In the genomic region with DNA sequence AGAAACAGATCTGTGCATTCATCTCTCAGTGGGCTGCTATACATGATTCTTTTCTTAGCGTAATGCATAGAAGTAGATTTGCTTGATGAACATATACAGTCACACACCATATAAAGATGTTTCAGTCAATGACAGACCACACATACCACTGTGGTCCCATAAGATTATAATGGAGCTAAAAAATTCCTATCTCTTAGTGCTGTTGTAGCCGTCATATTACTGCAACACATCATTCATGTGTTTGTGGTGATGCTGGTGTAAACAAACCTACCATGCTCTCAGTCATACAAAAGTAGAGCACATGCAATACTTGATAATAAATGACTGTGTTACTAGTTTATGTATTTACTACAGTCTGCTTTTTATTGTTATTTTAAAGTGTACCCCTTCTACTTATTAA, we compare ENCODE assay signal across 19 cellular contexts.
DNase-seq lines count a peak whose midpoint lies in the region; ATAC-seq, FAIRE-seq and TF ChIP-seq lines count a peak whose summit lies in the region.
"Had no signal": no experiment of that assay in that cellular context is flagged by ENCODE, and none has a peak within 500 bp of the region (broad histone marks: within the 10 kb centered on the region; RNA-seq: fewer than 3 reads in every experiment).

No MANE protein-coding gene starts in this region.

- FAIRE-seq in astrocyte (lab: Jason Lieb, UNC) = no peak

- no peaks in the 10 kb centered on the region for H3K79me2 ChIP-seq in astrocyte (ENCODE audit: insufficient read depth, low read length)

- H3K9me3 ChIP-seq in A673 (ENCODE audit: low read depth, low read length, poor library complexity, severe bottlenecking) (no peaks in the 10 kb centered on the region), astrocyte (ENCODE audit: insufficient read depth, low read depth, low read length) (no peaks in the 10 kb centered on the region)
- no peaks in the 10 kb centered on the region for H3K9me3 ChIP-seq in CD8-positive, alpha-beta memory T cell (ENCODE audit: low read length)
- H3K9me3 ChIP-seq: Caco-2 had no signal

- POLR2A ChIA-PET in A673 (lab: Charles Lee; ENCODE audit: low non-redundant PET) = no interaction called here
- POLR2A ChIA-PET in CD8-positive, alpha-beta memory T cell (lab: Charles Lee) = no interaction called here
- POLR2A ChIA-PET in activated CD8-positive, alpha-beta T cell treated with anti-CD3 and anti-CD28 coated beads for 36 hours (lab: Charles Lee) = interaction anchor here (0.7 kb wide), 1 partner anchor 11 kb away, joined by 4 read pairs; no protein-coding TSS in a partner anchor

- H3K27ac ChIP-seq in A673 (ENCODE audit: low read depth, low read length, poor library complexity, severe bottlenecking) = peak overlapping the region; percentile 62
- H3K27ac ChIP-seq in CD8-positive, alpha-beta memory T cell (ENCODE audit: low read depth, low read length) = no peak overlapping the region
- H3K27ac ChIP-seq in astrocyte (ENCODE audit: low read depth, low read length) = no peak overlapping the region
- H3K27ac ChIP-seq in substantia nigra (ENCODE audit: low read depth, low read length, poor library complexity, severe bottlenecking) = no peak overlapping the region
- H3K27ac ChIP-seq: SK-N-MC had no signal

- no peaks in the 10 kb centered on the region for H3K27me3 Mint-ChIP-seq in CD8-positive, alpha-beta memory T cell
- H3K27me3 Mint-ChIP-seq in astrocyte (ENCODE audit: low read depth, unreplicated experiment) (no peaks in the 10 kb centered on the region), natural killer cell (ENCODE audit: low read depth in 2 of 2) (no peaks in the 10 kb centered on the region)
- H3K27me3 Mint-ChIP-seq in activated CD8-positive, alpha-beta T cell treated with anti-CD3 and anti-CD28 coated beads for 36 hours = no peaks in the 10 kb centered on the region

- H3K4me2 ChIP-seq in astrocyte (ENCODE audit: low read length) = no peak overlapping the region

- peaks cover 8 to 29% (median 16%) of the 10 kb centered on the region in 3 donors for H3K36me3 Mint-ChIP-seq in CD8-positive, alpha-beta memory T cell
- H3K36me3 Mint-ChIP-seq in astrocyte (ENCODE audit: low read depth, unreplicated experiment) (no peaks in the 10 kb centered on the region), natural killer cell (peaks cover 20% of the 10 kb centered on the region)
- peaks cover 14% of the 10 kb centered on the region for H3K36me3 Mint-ChIP-seq in activated CD8-positive, alpha-beta T cell treated with anti-CD3 and anti-CD28 coated beads for 36 hours (ENCODE audit: low read depth)

- peaks cover 11 to 23% (median 20%) of the 10 kb centered on the region in 5 donors for H3K9me3 Mint-ChIP-seq in CD8-positive, alpha-beta memory T cell
- H3K9me3 Mint-ChIP-seq in astrocyte (ENCODE audit: unreplicated experiment) (peaks cover 10% of the 10 kb centered on the region), natural killer cell (peaks cover 3 to 4% of the 10 kb centered on the region in 2 donors)
- H3K9me3 Mint-ChIP-seq in activated CD8-positive, alpha-beta T cell treated with anti-CD3 and anti-CD28 coated beads for 36 hours = peaks cover 9% of the 10 kb centered on the region

- no peak overlapping the region for H2AFZ ChIP-seq in astrocyte (ENCODE audit: low read depth, low read length)

- no peak overlapping the region for H3K4me3 ChIP-seq in A673 (ENCODE audit: low read depth, low read length, poor library complexity, severe bottlenecking)
- no peak overlapping the region for H3K4me3 ChIP-seq in CD8-positive, alpha-beta memory T cell (ENCODE audit: low read length)
- no peak overlapping the region for H3K4me3 ChIP-seq in astrocyte (ENCODE audit: insufficient read depth, low read depth, low read length)
- H3K4me3 ChIP-seq: SK-N-MC had no signal

- H3K4me1 Mint-ChIP-seq in CD8-positive, alpha-beta memory T cell = peaks cover 61 to 67% (median 66%) of the 10 kb centered on the region in 3 donors
- peaks cover 38% of the 10 kb centered on the region for H3K4me1 Mint-ChIP-seq in astrocyte (ENCODE audit: low read depth, unreplicated experiment)
- peaks cover 77 to 80% of the 10 kb centered on the region in 2 donors for H3K4me1 Mint-ChIP-seq in natural killer cell
- peaks cover 40% of the 10 kb centered on the region for H3K4me1 Mint-ChIP-seq in activated CD8-positive, alpha-beta T cell treated with anti-CD3 and anti-CD28 coated beads for 36 hours (ENCODE audit: low read depth)

- BruUV-seq in A673 (replicated peaks; lab: Mats Ljungman, UMichigan) = no TSS peak

- peak; percentile 72 to 79 (median 77) for ATAC-seq in natural killer cell
- no peak for ATAC-seq in activated CD8-positive, alpha-beta T cell treated with anti-CD3 and anti-CD28 coated beads for 36 hours

- H3K9ac ChIP-seq in astrocyte (ENCODE audit: low read length) = no peak overlapping the region

- no peaks in the 10 kb centered on the region for H3K27me3 ChIP-seq in A673 (replicated peaks; ENCODE audit: insufficient read depth, low read depth, low read length, poor library complexity)
- H3K27me3 ChIP-seq in CD8-positive, alpha-beta memory T cell (ENCODE audit: insufficient read depth, low read length, poor library complexity, severe bottlenecking) = no peaks in the 10 kb centered on the region
- no peaks in the 10 kb centered on the region for H3K27me3 ChIP-seq in astrocyte (ENCODE audit: insufficient read depth, low read length)

- CTCF ChIA-PET in A673 (lab: Charles Lee) = no interaction called here
- CTCF ChIA-PET in CD8-positive, alpha-beta memory T cell (lab: Charles Lee) = interaction anchor here (1.5 to 2.1 kb wide), 2 partner anchors 18 to 24 kb away, joined by 7 to 10 read pairs; no protein-coding TSS in a partner anchor
- CTCF ChIA-PET in activated CD8-positive, alpha-beta T cell treated with anti-CD3 and anti-CD28 coated beads for 36 hours (lab: Charles Lee) = interaction anchor here (1.0 to 1.7 kb wide), 2 partner anchors 9 to 19 kb away, joined by 3 to 5 read pairs; no protein-coding TSS in a partner anchor

- no peaks in the 10 kb centered on the region for H3K36me3 ChIP-seq in A673 (ENCODE audit: insufficient read depth, low read length, poor library complexity, severe bottlenecking)
- H3K36me3 ChIP-seq in CD8-positive, alpha-beta memory T cell (ENCODE audit: insufficient read depth, low read length) = no peaks in the 10 kb centered on the region
- H3K36me3 ChIP-seq in astrocyte (ENCODE audit: insufficient read depth, low read length) = no peaks in the 10 kb centered on the region

- H3K4me1 ChIP-seq in A673 (ENCODE audit: insufficient read depth, low read length, poor library complexity, severe bottlenecking) = peaks cover 50% of the 10 kb centered on the region
- peaks cover 33% of the 10 kb centered on the region for H3K4me1 ChIP-seq in CD8-positive, alpha-beta memory T cell (ENCODE audit: insufficient read depth, low read length)
- peaks cover 24% of the 10 kb centered on the region for H3K4me1 ChIP-seq in astrocyte (ENCODE audit: insufficient read depth, low read length)

- no peaks in the 10 kb centered on the region for H4K20me1 ChIP-seq in astrocyte (ENCODE audit: insufficient read depth, low read length)

- DNase-seq in A673 (ENCODE audit: low spot score) (no peak), astrocyte (ENCODE audit: low read depth) (peak; percentile 21), natural killer cell (no peak), NCI-H1694 (lab: John Stamatoyannopoulos, UW) (no peak), SW 1271 (lab: John Stamatoyannopoulos, UW) (no peak), substantia nigra (lab: John Stamatoyannopoulos, UW) (no peak)
- no peak for DNase-seq in CD8-positive, alpha-beta memory T cell
- no peak for DNase-seq in activated CD8-positive, alpha-beta T cell treated with anti-CD3 and anti-CD28 coated beads for 36 hours
- DNase-seq: Caco-2, DMS153, H7, HFFc6, NCI-H1694 treated with DMSO at 0.1 percent for 48 hours, NCI-H2081 treated with DMSO at 0.1 percent for 48 hours, NCI-H2171 treated with DMSO at 0.1 percent for 48 hours, NCI-H526, OCI-M1, SHP77 had no signal

- H3K4me3 Mint-ChIP-seq in CD8-positive, alpha-beta memory T cell = no peak overlapping the region
- H3K4me3 Mint-ChIP-seq in astrocyte (ENCODE audit: unreplicated experiment) (no peak overlapping the region), natural killer cell (peak overlapping the region; percentile 33)
- no peak overlapping the region for H3K4me3 Mint-ChIP-seq in activated CD8-positive, alpha-beta T cell treated with anti-CD3 and anti-CD28 coated beads for 36 hours
- H3K4me3 Mint-ChIP-seq: HFFc6 had no signal

- H3K27ac Mint-ChIP-seq in CD8-positive, alpha-beta memory T cell = peak overlapping the region in 5 of 8 donors; percentile 8 to 90 (median 81)
- peak overlapping the region; percentile 64 for H3K27ac Mint-ChIP-seq in astrocyte (ENCODE audit: unreplicated experiment)
- peak overlapping the region; percentile 83 to 89 for H3K27ac Mint-ChIP-seq in natural killer cell
- no peak overlapping the region for H3K27ac Mint-ChIP-seq in activated CD8-positive, alpha-beta T cell treated with anti-CD3 and anti-CD28 coated beads for 36 hours

- intact Hi-C loops in A673 (cut with micrococcal nuclease; ENCODE audit: unreplicated experiment) = no loop called here
- intact Hi-C loops in natural killer cell (cut with micrococcal nuclease) = loop anchor here (1.0 to 2.0 kb wide), 2 partner anchors 12 to 14 kb away; no protein-coding TSS in a partner anchor
- intact Hi-C loops in activated CD8-positive, alpha-beta T cell treated with anti-CD3 and anti-CD28 coated beads for 36 hours (cut with micrococcal nuclease) = no loop called here

- TF ChIP-seq CTCF in A673 (conservative IDR thresholded peaks at IDR 0.05; ENCODE audit: low read depth, low read length) = no peak
- no peak for TF ChIP-seq CTCF in astrocyte (IDR thresholded peaks at IDR 0.05; ENCODE audit: insufficient read depth, low read depth, low read length)
- no peak for TF ChIP-seq CTCF in natural killer cell (IDR thresholded peaks at IDR 0.05)
- no peak for TF ChIP-seq CTCF in activated CD8-positive, alpha-beta T cell treated with anti-CD3 and anti-CD28 coated beads for 36 hours (IDR thresholded peaks at IDR 0.05)
